14 cellular contexts compared by ENCODE assay signal in the genomic region with DNA sequence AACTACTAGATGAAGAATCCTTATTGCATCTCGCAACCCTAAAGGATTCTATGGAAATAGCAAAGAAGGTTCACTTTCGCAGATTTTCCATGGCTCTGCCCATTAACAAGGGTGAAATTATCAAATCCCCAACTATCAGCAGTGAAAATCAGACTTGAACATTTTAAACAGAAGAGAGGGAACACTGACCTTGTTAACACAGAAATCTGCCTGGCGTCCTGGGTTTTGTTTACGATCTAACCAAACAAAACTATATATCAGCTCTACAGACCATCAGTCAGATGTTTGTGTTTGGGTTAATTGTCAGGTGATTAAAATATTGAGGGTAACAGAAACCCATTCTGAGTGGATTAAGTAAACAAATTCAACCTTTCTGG. TPM values are rescaled to one million over a fixed set of nuclear protein-coding genes. Genes with fewer than 3 reads are reported as not detected.
DNase-seq lines count a peak whose midpoint lies in the region; ATAC-seq and TF ChIP-seq lines count a peak whose summit lies in the region.
"Had no signal": no experiment of that assay in that cellular context is flagged by ENCODE, and none has a peak within 500 bp of the region (broad histone marks: within the 10 kb centered on the region; RNA-seq: fewer than 3 reads in every experiment).

No MANE protein-coding gene starts in this region.

- H3K36me3 Mint-ChIP-seq in endothelial cell (ENCODE audit: low read depth, unreplicated experiment): no peaks in the 10 kb centered on the region
- H3K36me3 Mint-ChIP-seq in nephron (ENCODE audit: low read depth): no peaks in the 10 kb centered on the region

- H3K27ac Mint-ChIP-seq in endothelial cell (ENCODE audit: unreplicated experiment) (peak overlapping the region; percentile 65), nephron (peak overlapping the region; percentile 32 to 81 (median 58))
- H3K27ac Mint-ChIP-seq: HFFc6; naive thymus-derived CD4-positive, alpha-beta T cell; T-helper 2 cell treated with Interferon-gamma antibody and Interleukin-4, amounts not matched to agents 5 μg/mL and 100 μg/mL, for 36 hours had no signal

- H3K9me3 ChIP-seq in right atrium auricular region: no peaks in the 10 kb centered on the region
- H3K9me3 ChIP-seq in heart left ventricle: no peaks in the 10 kb centered on the region
- no peaks in the 10 kb centered on the region for H3K9me3 ChIP-seq in vagina
- H3K9me3 ChIP-seq: left lung had no signal

- no peaks in the 10 kb centered on the region for H3K9me3 Mint-ChIP-seq in endothelial cell (ENCODE audit: unreplicated experiment)
- H3K9me3 Mint-ChIP-seq in nephron: no peaks in the 10 kb centered on the region
- H3K9me3 Mint-ChIP-seq: HFFc6; T-helper 2 cell treated with Interferon-gamma antibody and Interleukin-4, amounts not matched to agents 5 μg/mL and 100 μg/mL, for 36 hours had no signal

- ATAC-seq in heart left ventricle (no peak), foreskin keratinocyte (no peak), sciatic nerve (no peak)
- ATAC-seq: naive thymus-derived CD4-positive, alpha-beta T cell had no signal

- H3K4me3 Mint-ChIP-seq in endothelial cell (ENCODE audit: unreplicated experiment) (peak overlapping the region; percentile 92), nephron (peak overlapping the region; percentile 83 to 93 (median 93))
- H3K4me3 Mint-ChIP-seq: HFFc6; T-helper 2 cell treated with Interferon-gamma antibody and Interleukin-4, amounts not matched to agents 5 μg/mL and 100 μg/mL, for 36 hours had no signal

- 88 to 94% (median 90%) methylated on average over 4 of the region's 4 CpGs for WGBS in heart left ventricle, 4 donors

- H3K36me3 ChIP-seq in right atrium auricular region (no peaks in the 10 kb centered on the region), heart left ventricle (no peaks in the 10 kb centered on the region), vagina (no peaks in the 10 kb centered on the region)
- H3K36me3 ChIP-seq: left lung had no signal

- H3K27ac ChIP-seq in right atrium auricular region (peak overlapping the region; percentile 80 to 86), heart left ventricle (no peak overlapping the region), vagina (peak overlapping the region; percentile 83), foreskin keratinocyte (no peak overlapping the region)
- H3K27ac ChIP-seq: HL-60, left lung had no signal

- H3K27me3 ChIP-seq in right atrium auricular region (no peaks in the 10 kb centered on the region), heart left ventricle (peaks cover 0 to 47% (median 0%) of the 10 kb centered on the region in 9 donors), vagina (no peaks in the 10 kb centered on the region), foreskin keratinocyte (peaks cover 97% of the 10 kb centered on the region)

- no peak for TF ChIP-seq CTCF in right atrium auricular region (IDR thresholded peaks at IDR 0.05)
- TF ChIP-seq CTCF in heart left ventricle (IDR thresholded peaks at IDR 0.05): no peak
- TF ChIP-seq CTCF in endothelial cell (IDR thresholded peaks at IDR 0.05; ENCODE audit: unreplicated experiment): no peak
- no peak for TF ChIP-seq CTCF in nephron (IDR thresholded peaks at IDR 0.05; ENCODE audit: unreplicated experiment in 3 of 3)
- TF ChIP-seq CTCF in vagina (IDR thresholded peaks at IDR 0.05): no peak
- no peak for TF ChIP-seq CTCF in foreskin keratinocyte (conservative IDR thresholded peaks at IDR 0.05)

- H3K4me1 ChIP-seq in right atrium auricular region (peaks cover 0 to 13% of the 10 kb centered on the region in 2 donors), heart left ventricle (peaks cover 0 to 25% (median 7%) of the 10 kb centered on the region in 12 donors), vagina (peaks cover 11% of the 10 kb centered on the region), foreskin keratinocyte (peaks cover 3% of the 10 kb centered on the region)

- peaks cover 49% of the 10 kb centered on the region for H3K4me1 Mint-ChIP-seq in endothelial cell (ENCODE audit: unreplicated experiment)
- H3K4me1 Mint-ChIP-seq in nephron: peaks cover 35% of the 10 kb centered on the region

- H3K27me3 Mint-ChIP-seq in endothelial cell (ENCODE audit: unreplicated experiment) (peaks cover 15% of the 10 kb centered on the region), nephron (ENCODE audit: low read depth) (peaks cover 69% of the 10 kb centered on the region)

- intact Hi-C loops in heart left ventricle (cut with DNase I) (loop anchor here in 7 of 10 donors (2.0 to 10.0 kb wide), 5 partner anchors 57 to 121 kb away; no protein-coding TSS in a partner anchor), vagina (cut with DNase I) (no loop called here), sciatic nerve (cut with DNase I) (no loop called here)

- H3K4me3 ChIP-seq in right atrium auricular region (peak overlapping the region in 1 of 2 donors; percentile 81), heart left ventricle (no peak overlapping the region), vagina (peak overlapping the region; percentile 67 to 68)

- no peak for TF ChIP-seq POLR2A in heart left ventricle (IDR thresholded peaks at IDR 0.05)
- TF ChIP-seq POLR2A in vagina (IDR thresholded peaks at IDR 0.05): no peak

- no peak for DNase-seq in right atrium auricular region (ENCODE audit: low spot score)
- no peak for DNase-seq in heart left ventricle
- no peak for DNase-seq in endothelial cell (ENCODE audit: low spot score)
- DNase-seq in vagina (ENCODE audit: extremely low spot score in 2 of 2): no peak
- DNase-seq in NCI-H345 treated with DMSO at 0.1 percent for 48 hours (lab: John Stamatoyannopoulos, UW; ENCODE audit: unreplicated experiment): no peak
- no peak for DNase-seq in foreskin keratinocyte
- DNase-seq in sciatic nerve (ENCODE audit: low spot score): no peak
- DNase-seq: activated CD4-positive, alpha-beta T cell treated with anti-CD3 and anti-CD28 coated beads, Interleukin-2, amount 50 U/mL, for 4 hours; HFFc6; left lung; naive thymus-derived CD4-positive, alpha-beta T cell had no signal

RNA-seq across cellular contexts. Expression of a gene that starts 1.9 kb away (rescaled TPM):
- total RNA-seq in right atrium auricular region (1 to 10 TPM; 4.4 to 4.6 TPM), heart left ventricle (1 to 10 TPM in 4 of 9 donors, under 1 TPM in 5; 0.31 to 3.9 (median 0.95) TPM), endothelial cell (ENCODE audit: unreplicated experiment) (24.4 TPM), vagina (25.0 TPM), foreskin keratinocyte (0.14 and 0.75 TPM in 2 replicates), sciatic nerve (21.5 TPM)
- polyA plus RNA-seq in heart left ventricle (under 1 TPM; 0.55 to 0.65 TPM), foreskin keratinocyte (0.13 TPM in 1 of 2 replicates, not detected in the other)
- total RNA-seq: HFFc6 had no signal
- polyA plus RNA-seq: naive thymus-derived CD4-positive, alpha-beta T cell had no signal

Comparison
In these comparisons a context has a peak if more than half of its experiments do, and no peak if none do; other contexts are left out.
1. H3K27ac ChIP-seq: peak in right atrium auricular region (2 of 2) and vagina (single experiment); none in heart left ventricle (0 of 12) and foreskin keratinocyte (single experiment).
2. H3K4me3 ChIP-seq: peak in vagina (2 of 2); none in heart left ventricle (0 of 12).
3. intact Hi-C loops: an anchor here in heart left ventricle (2.0 to 10.0 kb wide); none called in vagina and sciatic nerve.